ENCODE assay signal across 22 cellular contexts in genomic region chr6:97757575-97757974, GRCh38.
DNase-seq lines count a peak whose midpoint lies in the region; ATAC-seq and TF ChIP-seq lines count a peak whose summit lies in the region.
"Had no signal": no experiment of that assay in that cellular context is flagged by ENCODE, and none has a peak within 500 bp of the region (broad histone marks: within the 10 kb centered on the region; RNA-seq: fewer than 3 reads in every experiment).

No MANE protein-coding gene starts in this region.

- TF ChIP-seq CTCF in cardiac muscle cell (IDR thresholded peaks at IDR 0.05; ENCODE audit: low read depth, low read length) = no peak
- no peak for TF ChIP-seq CTCF in left ventricle myocardium inferior (IDR thresholded peaks at IDR 0.05; ENCODE audit: borderline replicate concordance)
- TF ChIP-seq CTCF in Caco-2 (IDR thresholded peaks at IDR 0.05; ENCODE audit: insufficient read depth in 1 of 2, low read depth in 1 of 2, low read length in 1 of 2, severe bottlenecking in 1 of 2, unreplicated experiment in 1 of 2) = no peak
- TF ChIP-seq CTCF in HEK293 (tag by site-specific recombination; IDR thresholded peaks at IDR 0.05) = no peak
- no peak for TF ChIP-seq CTCF in neural progenitor cell (IDR thresholded peaks at IDR 0.05)

- H3K4me1 Mint-ChIP-seq in Caco-2 (ENCODE audit: low read depth, unreplicated experiment) (peaks cover 7% of the 10 kb centered on the region), neural progenitor cell (peaks cover 12% of the 10 kb centered on the region)
- no peaks in the 10 kb centered on the region for H3K4me1 Mint-ChIP-seq in activated T-cell treated with anti-CD3 and anti-CD28 coated beads, Interleukin-2, amount 50 U/mL, for 72 hours (ENCODE audit: low read depth)
- H3K4me1 Mint-ChIP-seq in activated CD4-positive, alpha-beta T cell treated with anti-CD3 and anti-CD28 coated beads, Interleukin-2, amount 10 ng/mL, durations not matched to agents 7 days and 5 days = no peaks in the 10 kb centered on the region
- H3K4me1 Mint-ChIP-seq: B cell had no signal

- H3K27me3 ChIP-seq in cardiac muscle cell (no peaks in the 10 kb centered on the region), left ventricle myocardium inferior (ENCODE audit: low read depth) (no peaks in the 10 kb centered on the region), Caco-2 (replicated peaks; ENCODE audit: control insufficient read depth, insufficient read depth, low read length) (no peaks in the 10 kb centered on the region), neural progenitor cell (no peaks in the 10 kb centered on the region)
- H3K27me3 ChIP-seq: BLaER1 treated with 17β-estradiol and CSF1 and Interleukin-3, amounts not matched to agents 10 nM and 100 nM had no signal

- no peaks in the 10 kb centered on the region for H3K9me3 ChIP-seq in cardiac muscle cell (ENCODE audit: low read depth)
- H3K9me3 ChIP-seq in left ventricle myocardium inferior (replicated peaks) = no peaks in the 10 kb centered on the region
- no peaks in the 10 kb centered on the region for H3K9me3 ChIP-seq in Caco-2
- H3K9me3 ChIP-seq in HEK293 (ENCODE audit: control insufficient read depth, insufficient read depth, low read depth, low read length) = no peaks in the 10 kb centered on the region
- H3K9me3 ChIP-seq in neural progenitor cell (ENCODE audit: low read depth) = no peaks in the 10 kb centered on the region
- H3K9me3 ChIP-seq: A549; BLaER1 treated with 17β-estradiol and CSF1 and Interleukin-3, amounts not matched to agents 10 nM and 100 nM had no signal

- H3K36me3 ChIP-seq in cardiac muscle cell (no peaks in the 10 kb centered on the region), left ventricle myocardium inferior (no peaks in the 10 kb centered on the region), Caco-2 (ENCODE audit: control insufficient read depth, insufficient read depth, low read length) (no peaks in the 10 kb centered on the region), HEK293 (ENCODE audit: control insufficient read depth in 2 of 2, insufficient read depth in 1 of 2, low read length in 2 of 2) (no peaks in the 10 kb centered on the region), neural progenitor cell (no peaks in the 10 kb centered on the region)
- H3K36me3 ChIP-seq: BLaER1 treated with 17β-estradiol and CSF1 and Interleukin-3, amounts not matched to agents 10 nM and 100 nM had no signal

- no peaks in the 10 kb centered on the region for H3F3A ChIP-seq in neural progenitor cell (ENCODE audit: low read depth)

- H3K9ac ChIP-seq in neural progenitor cell = no peak overlapping the region
- H3K9ac ChIP-seq: BLaER1 treated with 17β-estradiol and CSF1 and Interleukin-3, amounts not matched to agents 10 nM and 100 nM had no signal

- POLR2A ChIA-PET in Caco-2 (lab: Charles Lee) = no interaction called here
- POLR2A ChIA-PET in HEK293 (lab: Yijun Ruan, JAX) = no interaction called here
- POLR2A ChIA-PET in activated CD4-positive, alpha-beta T cell treated with anti-CD3 and anti-CD28 coated beads, Interleukin-2, amount 10 ng/mL, durations not matched to agents 7 days and 5 days (lab: Charles Lee) = no interaction called here

- H4K20me1 ChIP-seq in neural progenitor cell (ENCODE audit: low read depth) = no peaks in the 10 kb centered on the region
- H4K20me1 ChIP-seq: BLaER1 treated with 17β-estradiol and CSF1 and Interleukin-3, amounts not matched to agents 10 nM and 100 nM had no signal

- H3K4me3 ChIP-seq in cardiac muscle cell (no peak overlapping the region), left ventricle myocardium inferior (no peak overlapping the region), Caco-2 (ENCODE audit: low read depth, low read length) (no peak overlapping the region), HEK293 (ENCODE audit: low read depth, low read length) (no peak overlapping the region), neural progenitor cell (no peak overlapping the region)
- H3K4me3 ChIP-seq: A549; BLaER1 treated with 17β-estradiol and CSF1 and Interleukin-3, amounts not matched to agents 10 nM and 100 nM; GM12878 had no signal

- H3K4me3 Mint-ChIP-seq in Caco-2 (ENCODE audit: unreplicated experiment) (peak overlapping the region; percentile 66), neural progenitor cell (no peak overlapping the region)
- no peak overlapping the region for H3K4me3 Mint-ChIP-seq in activated T-cell treated with anti-CD3 and anti-CD28 coated beads, Interleukin-2, amount 50 U/mL, for 72 hours
- H3K4me3 Mint-ChIP-seq in activated CD4-positive, alpha-beta T cell treated with anti-CD3 and anti-CD28 coated beads, Interleukin-2, amount 10 ng/mL, durations not matched to agents 7 days and 5 days = no peak overlapping the region
- H3K4me3 Mint-ChIP-seq: B cell; CD4-positive, alpha-beta T cell; CD8-positive, alpha-beta T cell had no signal

- no TSS peak for BruUV-seq in Caco-2 (replicated peaks; lab: Mats Ljungman, UMichigan)

- intact Hi-C loops in left ventricle myocardium inferior (cut with micrococcal nuclease) (no loop called here), Caco-2 (cut with micrococcal nuclease; ENCODE audit: unreplicated experiment) (no loop called here)

- H3K27me3 Mint-ChIP-seq in Caco-2 (ENCODE audit: insufficient read depth, unreplicated experiment) = no peaks in the 10 kb centered on the region
- no peaks in the 10 kb centered on the region for H3K27me3 Mint-ChIP-seq in neural progenitor cell (ENCODE audit: insufficient read depth, low read depth)
- no peaks in the 10 kb centered on the region for H3K27me3 Mint-ChIP-seq in activated T-cell treated with anti-CD3 and anti-CD28 coated beads, Interleukin-2, amount 50 U/mL, for 72 hours (ENCODE audit: low read depth)
- H3K27me3 Mint-ChIP-seq in activated CD4-positive, alpha-beta T cell treated with anti-CD3 and anti-CD28 coated beads, Interleukin-2, amount 10 ng/mL, durations not matched to agents 7 days and 5 days = no peaks in the 10 kb centered on the region
- H3K27me3 Mint-ChIP-seq: B cell; CD4-positive, alpha-beta T cell had no signal

- H3K79me2 ChIP-seq in neural progenitor cell (ENCODE audit: low read depth) = no peaks in the 10 kb centered on the region

- peaks cover 19% of the 10 kb centered on the region for H3K4me1 ChIP-seq in cardiac muscle cell (ENCODE audit: low read depth)
- no peaks in the 10 kb centered on the region for H3K4me1 ChIP-seq in left ventricle myocardium inferior
- H3K4me1 ChIP-seq in Caco-2 = peaks cover 8% of the 10 kb centered on the region
- H3K4me1 ChIP-seq in HEK293 (ENCODE audit: control insufficient read depth, insufficient read depth, low read length) = no peaks in the 10 kb centered on the region
- peaks cover 6% of the 10 kb centered on the region for H3K4me1 ChIP-seq in neural progenitor cell
- H3K4me1 ChIP-seq: A549; BLaER1 treated with 17β-estradiol and CSF1 and Interleukin-3, amounts not matched to agents 10 nM and 100 nM had no signal

- H3K9me3 Mint-ChIP-seq in Caco-2 (ENCODE audit: unreplicated experiment) = no peaks in the 10 kb centered on the region
- H3K9me3 Mint-ChIP-seq in neural progenitor cell = peaks cover 4% of the 10 kb centered on the region
- H3K9me3 Mint-ChIP-seq in activated T-cell treated with anti-CD3 and anti-CD28 coated beads, Interleukin-2, amount 50 U/mL, for 72 hours = no peaks in the 10 kb centered on the region
- no peaks in the 10 kb centered on the region for H3K9me3 Mint-ChIP-seq in activated CD4-positive, alpha-beta T cell treated with anti-CD3 and anti-CD28 coated beads, Interleukin-2, amount 10 ng/mL, durations not matched to agents 7 days and 5 days

- peak overlapping the region; percentile 58 for H3K27ac ChIP-seq in cardiac muscle cell
- no peak overlapping the region for H3K27ac ChIP-seq in left ventricle myocardium inferior (replicated peaks)
- H3K27ac ChIP-seq in HEK293 (ENCODE audit: extremely low read depth, low read depth, low read length) = no peak overlapping the region
- H3K27ac ChIP-seq in neural progenitor cell = no peak overlapping the region
- H3K27ac ChIP-seq: 22Rv1; A549; BLaER1 treated with 17β-estradiol and CSF1 and Interleukin-3, amounts not matched to agents 10 nM and 100 nM; C4-2B had no signal

- H3K27ac Mint-ChIP-seq in Caco-2 (ENCODE audit: unreplicated experiment) (no peak overlapping the region), neural progenitor cell (no peak overlapping the region)
- H3K27ac Mint-ChIP-seq in activated T-cell treated with anti-CD3 and anti-CD28 coated beads, Interleukin-2, amount 50 U/mL, for 72 hours = no peak overlapping the region
- H3K27ac Mint-ChIP-seq in activated CD4-positive, alpha-beta T cell treated with anti-CD3 and anti-CD28 coated beads, Interleukin-2, amount 10 ng/mL, durations not matched to agents 7 days and 5 days = no peak overlapping the region
- H3K27ac Mint-ChIP-seq: B cell; CD4-positive, alpha-beta T cell; CD8-positive, alpha-beta T cell had no signal

- H3K4me2 ChIP-seq in neural progenitor cell = no peak overlapping the region
- H3K4me2 ChIP-seq: A549; BLaER1 treated with 17β-estradiol and CSF1 and Interleukin-3, amounts not matched to agents 10 nM and 100 nM had no signal

- CTCF ChIA-PET in Caco-2 (lab: Charles Lee) (no interaction called here), HEK293 (lab: Yijun Ruan, JAX) (no interaction called here)
- CTCF ChIA-PET in activated CD4-positive, alpha-beta T cell treated with anti-CD3 and anti-CD28 coated beads, Interleukin-2, amount 10 ng/mL, durations not matched to agents 7 days and 5 days (lab: Charles Lee) = no interaction called here

- H3K36me3 Mint-ChIP-seq in Caco-2 (ENCODE audit: insufficient read depth, unreplicated experiment) = no peaks in the 10 kb centered on the region
- peaks cover 2% of the 10 kb centered on the region for H3K36me3 Mint-ChIP-seq in neural progenitor cell
- H3K36me3 Mint-ChIP-seq in activated T-cell treated with anti-CD3 and anti-CD28 coated beads, Interleukin-2, amount 50 U/mL, for 72 hours (ENCODE audit: insufficient read depth in 2 of 2) = no peaks in the 10 kb centered on the region
- no peaks in the 10 kb centered on the region for H3K36me3 Mint-ChIP-seq in activated CD4-positive, alpha-beta T cell treated with anti-CD3 and anti-CD28 coated beads, Interleukin-2, amount 10 ng/mL, durations not matched to agents 7 days and 5 days (ENCODE audit: low read depth)
- H3K36me3 Mint-ChIP-seq: CD8-positive, alpha-beta T cell had no signal

- in situ Hi-C loops in ACHN (cut with HindIII; ENCODE audit: low pct_ligation_motif_present, low pct_unique_long_range_greater_than_20kb, low sequenced_read_pairs) = no loop called here

- no peak for DNase-seq in cardiac muscle cell (ENCODE audit: low read depth in 1 of 2, low spot score in 1 of 2)
- no peak for DNase-seq in left ventricle myocardium inferior
- no peak for DNase-seq in Caco-2
- DNase-seq in neural progenitor cell (ENCODE audit: low spot score) = no peak
- no peak for DNase-seq in activated T-cell treated with anti-CD3 and anti-CD28 coated beads, Interleukin-2, amount 50 U/mL, for 72 hours
- no peak for DNase-seq in activated CD4-positive, alpha-beta T cell treated with anti-CD3 and anti-CD28 coated beads, Interleukin-2, amount 10 ng/mL, durations not matched to agents 7 days and 5 days
- no peak for DNase-seq in ACHN
- DNase-seq: CD4-positive, alpha-beta T cell; CD8-positive, alpha-beta T cell; DMS 273 treated with DMSO at 0.1 percent for 48 hours; DMS153; DMS79; DND-41; EL; GDM1 had no signal

- no peak for ATAC-seq in activated T-cell treated with anti-CD3 and anti-CD28 coated beads, Interleukin-2, amount 50 U/mL, for 72 hours (replicated peaks in 1 of 2)
- ATAC-seq: A549; CD8-positive, alpha-beta T cell; GM12878 had no signal

- peak overlapping the region; percentile 6 for H2AFZ ChIP-seq in neural progenitor cell (replicated peaks)
